7 cellular contexts compared by ENCODE assay signal in the genomic region with DNA sequence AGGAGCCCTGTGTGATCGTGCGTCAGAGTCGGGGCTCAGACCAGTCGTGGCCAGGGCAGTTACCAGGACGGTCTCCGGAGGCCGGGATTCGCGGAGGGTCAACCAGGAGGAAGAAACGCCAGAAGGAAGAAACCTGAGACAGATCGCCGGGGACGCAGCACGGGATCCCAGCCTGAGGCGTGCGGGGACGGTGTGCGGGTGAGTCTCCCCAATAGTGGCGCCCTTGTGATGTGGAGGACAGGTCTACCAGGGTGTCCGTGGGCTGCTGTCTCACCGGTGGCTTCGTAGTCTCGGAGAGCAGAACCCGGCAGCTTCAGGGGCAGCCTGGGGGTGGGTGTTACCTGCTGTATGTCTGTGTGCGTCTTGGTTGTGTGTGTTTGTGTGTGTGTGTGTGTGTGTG.
DNase-seq lines count a peak whose midpoint lies in the region; FAIRE-seq and TF ChIP-seq lines count a peak whose summit lies in the region.
"Not testable (repeated sequence)": the region's sequence is repeated elsewhere in the genome, so short reads cannot be mapped to it uniquely, and the experiment has no call there.

No MANE protein-coding gene starts in this region.

- not testable (repeated sequence) for H3K4me2 ChIP-seq in mesendoderm (ENCODE audit: low read length)

- H3K18ac ChIP-seq in mesendoderm (ENCODE audit: low read length) = not testable (repeated sequence)

- WGBS in mesendoderm (ENCODE audit: extremely low coverage, insufficient coverage, low lambda C conversion rate) = no CpG with 5 or more reads among the region's 25 CpGs

- POLR2A ChIA-PET in activated CD4-positive, alpha-beta memory T cell treated with anti-CD3 and anti-CD28 coated beads for 36 hours (lab: Charles Lee) = not testable (repeated sequence)

- not testable (repeated sequence) for H3K23ac ChIP-seq in mesendoderm (ENCODE audit: low read length)

- H3K79me1 ChIP-seq in mesendoderm (ENCODE audit: low read length) = not testable (repeated sequence)

- DNase-seq in Calu3 (peak; percentile 6), cardiac septum (ENCODE audit: low spot score) (peak; percentile 76), kidney tubule cell (ENCODE audit: low spot score) (peak; percentile 0), mesendoderm (peak; percentile 0), posterior vena cava (ENCODE audit: low spot score) (peak; percentile 62)
- DNase-seq in activated CD4-positive, alpha-beta memory T cell treated with anti-CD3 and anti-CD28 coated beads for 36 hours = peak; percentile 25
- not testable (repeated sequence) for DNase-seq in bronchial epithelial cell (ENCODE audit: low read depth)

- H3K4ac ChIP-seq in mesendoderm (ENCODE audit: low read depth, low read length) = not testable (repeated sequence)

- H3K4me3 Mint-ChIP-seq in Calu3 (ENCODE audit: low read depth, unreplicated experiment); activated CD4-positive, alpha-beta memory T cell treated with anti-CD3 and anti-CD28 coated beads for 36 hours: not testable (repeated sequence)

- H3K9me3 Mint-ChIP-seq in Calu3 (ENCODE audit: low read depth, unreplicated experiment); activated CD4-positive, alpha-beta memory T cell treated with anti-CD3 and anti-CD28 coated beads for 36 hours: not testable (repeated sequence)

- H4K8ac ChIP-seq in mesendoderm (ENCODE audit: low read depth, low read length) = not testable (repeated sequence)

- H3K27ac ChIP-seq in mesendoderm (ENCODE audit: low read depth, low read length) = not testable (repeated sequence)

- H3K9ac ChIP-seq in mesendoderm (ENCODE audit: low read length) = not testable (repeated sequence)

- not testable (repeated sequence) for H3K27ac Mint-ChIP-seq in Calu3 (ENCODE audit: unreplicated experiment); activated CD4-positive, alpha-beta memory T cell treated with anti-CD3 and anti-CD28 coated beads for 36 hours

- not testable (repeated sequence) for TF ChIP-seq CTCF in Calu3 (IDR thresholded peaks at IDR 0.05; ENCODE audit: unreplicated experiment); bronchial epithelial cell (IDR thresholded peaks at IDR 0.05; ENCODE audit: insufficient read depth, low read length, severe bottlenecking)

- H3K79me2 ChIP-seq in mesendoderm (ENCODE audit: control insufficient read depth, insufficient read depth, low read length) = not testable (repeated sequence)

- H3K4me1 Mint-ChIP-seq in Calu3 (ENCODE audit: low read depth, unreplicated experiment); activated CD4-positive, alpha-beta memory T cell treated with anti-CD3 and anti-CD28 coated beads for 36 hours (ENCODE audit: low read depth): not testable (repeated sequence)

- H3K36me3 Mint-ChIP-seq in Calu3 (ENCODE audit: insufficient read depth, unreplicated experiment); activated CD4-positive, alpha-beta memory T cell treated with anti-CD3 and anti-CD28 coated beads for 36 hours: not testable (repeated sequence)

- H3K56ac ChIP-seq in mesendoderm (ENCODE audit: low read length) = not testable (repeated sequence)

- H2BK120ac ChIP-seq in mesendoderm (ENCODE audit: low read depth, low read length) = not testable (repeated sequence)

- H3K27me3 ChIP-seq in bronchial epithelial cell (ENCODE audit: control insufficient read depth, insufficient read depth, low read length); mesendoderm (ENCODE audit: insufficient read depth, low read length, poor library complexity): not testable (repeated sequence)

- intact Hi-C loops in Calu3 (cut with micrococcal nuclease; ENCODE audit: unreplicated experiment); activated CD4-positive, alpha-beta memory T cell treated with anti-CD3 and anti-CD28 coated beads for 36 hours (cut with micrococcal nuclease); cardiac septum (cut with DNase I); posterior vena cava (cut with DNase I): not testable (repeated sequence)

- H3K36me3 ChIP-seq in bronchial epithelial cell (ENCODE audit: control insufficient read depth, insufficient read depth, low read length); mesendoderm (ENCODE audit: control insufficient read depth, insufficient read depth, low read length): not testable (repeated sequence)

- H2BK15ac ChIP-seq in mesendoderm (replicated peaks; ENCODE audit: low read depth) = not testable (repeated sequence)

- H3K27me3 Mint-ChIP-seq in Calu3 (ENCODE audit: unreplicated experiment); activated CD4-positive, alpha-beta memory T cell treated with anti-CD3 and anti-CD28 coated beads for 36 hours: not testable (repeated sequence)

- not testable (repeated sequence) for H4K5ac ChIP-seq in mesendoderm (ENCODE audit: low read length)

- not testable (repeated sequence) for BruUV-seq in Calu3 (replicated peaks; lab: Mats Ljungman, UMichigan)

- H3K4me3 ChIP-seq in bronchial epithelial cell (ENCODE audit: low read depth, low read length); mesendoderm (ENCODE audit: low read length): not testable (repeated sequence)

- H2BK5ac ChIP-seq in mesendoderm (ENCODE audit: low read length) = not testable (repeated sequence)

- H3K4me1 ChIP-seq in mesendoderm (ENCODE audit: control insufficient read depth, low read depth, low read length) = not testable (repeated sequence)

- CTCF ChIA-PET in Calu3 (lab: Charles Lee); activated CD4-positive, alpha-beta memory T cell treated with anti-CD3 and anti-CD28 coated beads for 36 hours (lab: Charles Lee): not testable (repeated sequence)

- FAIRE-seq in bronchial epithelial cell (lab: Jason Lieb, UNC) = peak; percentile 93

- H2AK5ac ChIP-seq in mesendoderm (ENCODE audit: low read length) = not testable (repeated sequence)
